In genomic region chr11:106449756-106450155, GRCh38 we compare ENCODE assay signal across 30 cellular contexts.
"Had no signal": no experiment of that assay in that cellular context is flagged by ENCODE, and none has a peak within 500 bp of the region (broad histone marks: within the 10 kb centered on the region; RNA-seq: fewer than 3 reads in every experiment).

No MANE protein-coding gene starts in this region.

- H3K4me3 Mint-ChIP-seq: T-cell had no signal

- H3K4me1 Mint-ChIP-seq: T-cell had no signal

- H3K36me3 ChIP-seq: MG63, Peyer's patch, SJSA1 had no signal

- H3K9ac ChIP-seq: SK-N-SH had no signal

- H3K4me1 ChIP-seq: Peyer's patch, SJSA1 had no signal

- H3K36me3 Mint-ChIP-seq: T-cell had no signal

- H3K27me3 ChIP-seq: MG63, Peyer's patch, SJSA1 had no signal

- ATAC-seq: T-cell had no signal

- H3K27ac Mint-ChIP-seq: T-cell had no signal

- H3K4me2 ChIP-seq: SK-N-SH had no signal

- H3K4me3 ChIP-seq: MG63, Peyer's patch, SJSA1 had no signal

- H3K9me3 ChIP-seq: MG63, Peyer's patch, SJSA1 had no signal

- DNase-seq: Kasumi-1, MG63, NCI-H1048, NCI-H1092 treated with DMSO at 0.1 percent for 48 hours, NCI-H1105 treated with DMSO at 0.1 percent for 48 hours, NCI-H1417, NCI-H1436, NCI-H146, NCI-H1694, NCI-H187, NCI-H1930, NCI-H2029 treated with DMSO at 0.1 percent for 48 hours, NCI-H2081 treated with DMSO at 0.1 percent for 48 hours, NCI-H2107, NCI-H2171, NCI-H226, NCI-H446 treated with DMSO at 0.1 percent for 48 hours, NCI-H510A, NCI-H524, NCI-H526, NCI-H69, NCI-H748 treated with DMSO at 0.1 percent for 48 hours, NCI-H82, Peyer's patch, Right ventricle myocardium superior, RPMI8226, SHP77 treated with DMSO at 0.1 percent for 48 hours, SK-N-SH, T-cell had no signal

- H3K27ac ChIP-seq: Peyer's patch, SJSA1 had no signal

- H3K27me3 Mint-ChIP-seq: T-cell had no signal
